1 cellular context compared by ENCODE assay signal in genomic region chr17:67156269-67157199, GRCh38.
TF ChIP-seq lines count a peak whose summit lies in the region.

No MANE protein-coding gene starts in this region.

TF ChIP-seq in GM23338, 12 proteins besides CTCF, POLR2A, EP300 and RAD21 (continued from another document):
- TF ChIP-seq ZNF462 (CRISPR knock-in tag; IDR thresholded peaks at IDR 0.05) (no peak), EZH2phosphoT487 (IDR thresholded peaks at IDR 0.05; ENCODE audit: unreplicated experiment) (no peak)
